ENCODE assay signal across 8 cellular contexts in genomic region chr1:68497358-68497698, GRCh38. TPM values are rescaled to one million over a fixed set of nuclear protein-coding genes. Genes with fewer than 3 reads are reported as not detected.
A peak's percentile ranks its signal among the peaks of the same experiment; 100 is the strongest.
DNase-seq lines count a peak whose midpoint lies in the region; ATAC-seq, FAIRE-seq and TF ChIP-seq lines count a peak whose summit lies in the region.

No MANE protein-coding gene starts in this region.

- peak; percentile 1 for ATAC-seq in HG03571 (IDR thresholded peaks at IDR 0.05; ENCODE audit: unreplicated experiment)

- peak overlapping the region; percentile 85 for H3K27ac Mint-ChIP-seq in activated naive CD4-positive, alpha-beta T cell treated with anti-CD3 and anti-CD28 coated beads, Interleukin-2, amount 10 ng/mL, durations not matched to agents 7 days and 5 days

- H3K9ac ChIP-seq in duodenal mucosa (ENCODE audit: low read depth in 1 of 2, low read length in 2 of 2), result peak overlapping the region; percentile 36 to 73

- H3K27me3 Mint-ChIP-seq in activated naive CD4-positive, alpha-beta T cell treated with anti-CD3 and anti-CD28 coated beads, Interleukin-2, amount 10 ng/mL, durations not matched to agents 7 days and 5 days, result peaks cover 37% of the 10 kb centered on the region

- CTCF ChIA-PET in activated naive CD4-positive, alpha-beta T cell treated with anti-CD3 and anti-CD28 coated beads, Interleukin-2, amount 10 ng/mL, durations not matched to agents 7 days and 5 days (lab: Charles Lee), result no interaction called here

- FAIRE-seq in GM12892 (lab: Jason Lieb, UNC), result no peak

- H3K4me1 Mint-ChIP-seq in activated naive CD4-positive, alpha-beta T cell treated with anti-CD3 and anti-CD28 coated beads, Interleukin-2, amount 10 ng/mL, durations not matched to agents 7 days and 5 days, result peaks cover 28% of the 10 kb centered on the region

- H3K36me3 ChIP-seq in duodenal mucosa (ENCODE audit: control insufficient read depth in 1 of 2, insufficient read depth in 2 of 2, low read length in 2 of 2), result no peaks in the 10 kb centered on the region
- peaks cover 10% of the 10 kb centered on the region for H3K36me3 ChIP-seq in neuron (ENCODE audit: insufficient read depth, low read length)

- H3K4me3 ChIP-seq in duodenal mucosa (ENCODE audit: low read depth in 1 of 2, low read length in 2 of 2), result peak overlapping the region; percentile 95 to 97
- peak overlapping the region; percentile 94 for H3K4me3 ChIP-seq in neuron (ENCODE audit: low read length)

- H3K4me1 ChIP-seq in duodenal mucosa (ENCODE audit: control insufficient read depth in 1 of 2, insufficient read depth in 2 of 2, low read length in 2 of 2) (peaks cover 10 to 12% of the 10 kb centered on the region in 2 donors), neuron (ENCODE audit: insufficient read depth, low read length) (peaks cover 19% of the 10 kb centered on the region)

- H3K9me3 Mint-ChIP-seq in activated naive CD4-positive, alpha-beta T cell treated with anti-CD3 and anti-CD28 coated beads, Interleukin-2, amount 10 ng/mL, durations not matched to agents 7 days and 5 days, result peaks cover 1% of the 10 kb centered on the region

- H3K36me3 Mint-ChIP-seq in activated naive CD4-positive, alpha-beta T cell treated with anti-CD3 and anti-CD28 coated beads, Interleukin-2, amount 10 ng/mL, durations not matched to agents 7 days and 5 days, result peaks cover 11% of the 10 kb centered on the region

- TF ChIP-seq POLR2A in GM12892 (IDR thresholded peaks at IDR 0.05; ENCODE audit: low read depth, low read length), result no peak

- H3K4me3 Mint-ChIP-seq in activated naive CD4-positive, alpha-beta T cell treated with anti-CD3 and anti-CD28 coated beads, Interleukin-2, amount 10 ng/mL, durations not matched to agents 7 days and 5 days, result peak overlapping the region; percentile 89

- H3K27ac ChIP-seq in duodenal mucosa (ENCODE audit: low read depth, low read length), result no peak overlapping the region

- no peaks in the 10 kb centered on the region for H3K9me3 ChIP-seq in duodenal mucosa (ENCODE audit: control insufficient read depth in 1 of 2, low read length in 2 of 2)
- H3K9me3 ChIP-seq in neuron (ENCODE audit: low read length), result no peaks in the 10 kb centered on the region

- H2AFZ ChIP-seq in neuron (ENCODE audit: low read depth, low read length), result peak overlapping the region; percentile 87

- H3K27me3 ChIP-seq in duodenal mucosa (ENCODE audit: control insufficient read depth in 1 of 2, insufficient read depth in 2 of 2, low read length in 2 of 2), result no peaks in the 10 kb centered on the region
- peaks cover 2% of the 10 kb centered on the region for H3K27me3 ChIP-seq in neuron (ENCODE audit: insufficient read depth, low read length)

- no peak for DNase-seq in activated naive CD4-positive, alpha-beta T cell treated with anti-CD3 and anti-CD28 coated beads, Interleukin-2, amount 10 ng/mL, durations not matched to agents 7 days and 5 days
- DNase-seq in activated naive CD4-positive, alpha-beta T cell (lab: John Stamatoyannopoulos, UW), result no peak
- DNase-seq in GM12892 (ENCODE audit: insufficient read length) (no peak), ecto neural progenitor cell (ENCODE audit: low spot score) (no peak), NCI-H146 (lab: John Stamatoyannopoulos, UW) (no peak)

RNA-seq across cellular contexts. Expression of gene DEPDC1, which starts 0.4 kb away (rescaled TPM):
- 5.8 TPM for polyA plus RNA-seq in GM12892 (2012; ENCODE audit: missing spikeins)

RNA-seq across cellular contexts. Expression of gene RPE65, which starts 47.6 kb away (rescaled TPM):
- not detected for polyA plus RNA-seq in GM12892 (2012; ENCODE audit: missing spikeins)
